Comparison of ENCODE assay signal across 9 cellular contexts in the genomic region with DNA sequence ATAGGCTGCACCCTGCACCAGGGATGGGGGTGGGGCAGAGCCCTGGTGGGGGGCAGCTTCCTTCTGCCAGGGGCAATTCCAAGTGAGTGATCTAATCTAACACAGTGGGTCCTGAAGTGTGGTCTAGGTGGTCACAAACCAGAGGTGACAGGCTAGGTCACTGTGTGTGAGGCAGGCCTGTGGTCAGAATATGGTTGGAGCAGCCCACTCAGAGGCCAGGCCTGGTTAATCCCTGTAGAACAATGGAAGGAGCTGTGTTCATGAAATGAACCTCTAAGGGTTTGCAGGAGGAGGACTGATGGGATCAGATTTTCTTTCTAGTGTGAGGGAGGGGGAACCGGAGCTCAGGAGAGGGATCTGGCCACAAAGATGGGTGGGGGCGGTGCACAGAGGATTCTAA. TPM values are rescaled to one million over a fixed set of nuclear protein-coding genes. Genes with fewer than 3 reads are reported as not detected.
DNase-seq lines count a peak whose midpoint lies in the region; ATAC-seq and TF ChIP-seq lines count a peak whose summit lies in the region.
"Had no signal": no experiment of that assay in that cellular context is flagged by ENCODE, and none has a peak within 500 bp of the region (broad histone marks: within the 10 kb centered on the region; RNA-seq: fewer than 3 reads in every experiment).

No MANE protein-coding gene starts in this region.

- no peaks in the 10 kb centered on the region for H3K9me3 Mint-ChIP-seq in CD8-positive, alpha-beta T cell
- H3K9me3 Mint-ChIP-seq in activated naive CD8-positive, alpha-beta T cell treated with anti-CD3 and anti-CD28 coated beads, Interleukin-2, amount 10 ng/mL, durations not matched to agents 7 days and 5 days: no peaks in the 10 kb centered on the region
- no peaks in the 10 kb centered on the region for H3K9me3 Mint-ChIP-seq in nephron progenitor cell

- DNase-seq in CD8-positive, alpha-beta T cell: no peak
- no peak for DNase-seq in activated naive CD8-positive, alpha-beta T cell treated with anti-CD3 and anti-CD28 coated beads, Interleukin-2, amount 10 ng/mL, durations not matched to agents 7 days and 5 days
- DNase-seq in nephron progenitor cell (no peak), hepatic stellate cell (ENCODE audit: low spot score) (no peak), heart left ventricle (no peak), inferior parietal cortex (ENCODE audit: extremely low spot score) (no peak)

- H3K4me1 ChIP-seq in CD8-positive, alpha-beta T cell (ENCODE audit: insufficient read depth, low read length): peaks cover 40% of the 10 kb centered on the region
- peaks cover 0 to 31% (median 9%) of the 10 kb centered on the region in 12 donors for H3K4me1 ChIP-seq in heart left ventricle

- no peak for TF ChIP-seq CTCF in CD8-positive, alpha-beta T cell (IDR thresholded peaks at IDR 0.05)
- TF ChIP-seq CTCF in nephron progenitor cell (IDR thresholded peaks at IDR 0.05) (no peak), heart left ventricle (IDR thresholded peaks at IDR 0.05) (no peak)

- H3K27me3 Mint-ChIP-seq in CD8-positive, alpha-beta T cell (ENCODE audit: low read depth): no peaks in the 10 kb centered on the region
- peaks cover 12% of the 10 kb centered on the region for H3K27me3 Mint-ChIP-seq in activated naive CD8-positive, alpha-beta T cell treated with anti-CD3 and anti-CD28 coated beads, Interleukin-2, amount 10 ng/mL, durations not matched to agents 7 days and 5 days
- no peaks in the 10 kb centered on the region for H3K27me3 Mint-ChIP-seq in nephron progenitor cell (ENCODE audit: low read depth, poor library complexity)

- peaks cover 51% of the 10 kb centered on the region for H3K4me1 Mint-ChIP-seq in CD8-positive, alpha-beta T cell (ENCODE audit: low read depth)
- H3K4me1 Mint-ChIP-seq in activated naive CD8-positive, alpha-beta T cell treated with anti-CD3 and anti-CD28 coated beads, Interleukin-2, amount 10 ng/mL, durations not matched to agents 7 days and 5 days: peaks cover 27% of the 10 kb centered on the region
- H3K4me1 Mint-ChIP-seq in nephron progenitor cell: peaks cover 42% of the 10 kb centered on the region

- no peak overlapping the region for H3K4me3 Mint-ChIP-seq in CD8-positive, alpha-beta T cell
- H3K4me3 Mint-ChIP-seq in activated naive CD8-positive, alpha-beta T cell treated with anti-CD3 and anti-CD28 coated beads, Interleukin-2, amount 10 ng/mL, durations not matched to agents 7 days and 5 days: peak overlapping the region; percentile 46
- H3K4me3 Mint-ChIP-seq in nephron progenitor cell: no peak overlapping the region

- no peaks in the 10 kb centered on the region for H3K36me3 Mint-ChIP-seq in CD8-positive, alpha-beta T cell
- H3K36me3 Mint-ChIP-seq in activated naive CD8-positive, alpha-beta T cell treated with anti-CD3 and anti-CD28 coated beads, Interleukin-2, amount 10 ng/mL, durations not matched to agents 7 days and 5 days: no peaks in the 10 kb centered on the region
- H3K36me3 Mint-ChIP-seq in nephron progenitor cell (ENCODE audit: low read depth): no peaks in the 10 kb centered on the region

- no peak overlapping the region for H3K4me3 ChIP-seq in CD8-positive, alpha-beta T cell (ENCODE audit: low read depth, low read length)
- no peak overlapping the region for H3K4me3 ChIP-seq in heart left ventricle
- H3K4me3 ChIP-seq: hepatocyte had no signal

- POLR2A ChIA-PET in CD8-positive, alpha-beta T cell (lab: Charles Lee): interaction anchor here (0.7 to 3.9 kb wide), 13 partner anchors 11 to 85 kb away, joined by 3 to 31 read pairs (median 5); no protein-coding TSS in a partner anchor
- POLR2A ChIA-PET in activated naive CD8-positive, alpha-beta T cell treated with anti-CD3 and anti-CD28 coated beads, Interleukin-2, amount 10 ng/mL, durations not matched to agents 7 days and 5 days (lab: Charles Lee): interaction anchor here (0.6 to 3.6 kb wide), 14 partner anchors 9 to 242 kb away, joined by 3 to 30 read pairs (median 4); partner anchors contain the start of gene PRXL2A

- no peaks in the 10 kb centered on the region for H3K9me3 ChIP-seq in CD8-positive, alpha-beta T cell (ENCODE audit: low read length)
- no peaks in the 10 kb centered on the region for H3K9me3 ChIP-seq in heart left ventricle

- intact Hi-C loops in CD8-positive, alpha-beta T cell (cut with DNase I, micrococcal nuclease): loop anchor here (1.0 to 5.0 kb wide), 5 partner anchors 9 to 139 kb away; no protein-coding TSS in a partner anchor
- intact Hi-C loops in heart left ventricle (cut with DNase I): loop anchor here (1.0 to 10.0 kb wide), 18 partner anchors 57 to 481 kb away; no protein-coding TSS in a partner anchor

- no peak overlapping the region for H3K27ac ChIP-seq in CD8-positive, alpha-beta T cell (ENCODE audit: low read depth, low read length)
- peak overlapping the region in 2 of 12 donors; percentile 17 to 24 for H3K27ac ChIP-seq in heart left ventricle
- H3K27ac ChIP-seq: hepatocyte had no signal

- H3K27ac Mint-ChIP-seq in CD8-positive, alpha-beta T cell: peak overlapping the region; percentile 79
- H3K27ac Mint-ChIP-seq in activated naive CD8-positive, alpha-beta T cell treated with anti-CD3 and anti-CD28 coated beads, Interleukin-2, amount 10 ng/mL, durations not matched to agents 7 days and 5 days: peak overlapping the region; percentile 85
- peak overlapping the region; percentile 2 for H3K27ac Mint-ChIP-seq in nephron progenitor cell

- no peak for ATAC-seq in CD8-positive, alpha-beta T cell
- ATAC-seq in HG03175 (IDR thresholded peaks at IDR 0.05; ENCODE audit: unreplicated experiment): peak; percentile 4
- peak; percentile 4 for ATAC-seq in activated naive CD8-positive, alpha-beta T cell treated with anti-CD3 and anti-CD28 coated beads, Interleukin-2, amount 10 ng/mL, durations not matched to agents 7 days and 5 days (ENCODE audit: low read depth)
- ATAC-seq in HG02970 (IDR thresholded peaks at IDR 0.05; ENCODE audit: low FRiP score, unreplicated experiment): no peak
- ATAC-seq in heart left ventricle: no peak

- no peaks in the 10 kb centered on the region for H3K27me3 ChIP-seq in CD8-positive, alpha-beta T cell (ENCODE audit: insufficient read depth, low read length)
- H3K27me3 ChIP-seq in heart left ventricle: no peaks in the 10 kb centered on the region
- H3K27me3 ChIP-seq: hepatocyte had no signal

- no peaks in the 10 kb centered on the region for H3K36me3 ChIP-seq in CD8-positive, alpha-beta T cell (ENCODE audit: insufficient read depth, low read length)
- H3K36me3 ChIP-seq in heart left ventricle: no peaks in the 10 kb centered on the region

- CTCF ChIA-PET in CD8-positive, alpha-beta T cell (lab: Charles Lee): interaction anchor here (0.7 to 19.4 kb wide), 34 partner anchors 9 to 218 kb away, joined by 3 to 562 read pairs (median 4); partner anchors contain the start of genes PRXL2A and SH2D4B

- WGBS in heart left ventricle, 4 donors: 56 to 72% (median 57%) methylated on average over 2 of the region's 2 CpGs

- TF ChIP-seq POLR2A in heart left ventricle (IDR thresholded peaks at IDR 0.05): no peak

RNA-seq across cellular contexts. Expression of gene TSPAN14, which starts 10.0 kb away (rescaled TPM):
- total RNA-seq in CD8-positive, alpha-beta T cell: 10 to 100 TPM; 63.9 to 66.1 TPM
- total RNA-seq in activated naive CD8-positive, alpha-beta T cell treated with anti-CD3 and anti-CD28 coated beads, Interleukin-2, amount 10 ng/mL, durations not matched to agents 7 days and 5 days: 100 to 1,000 TPM in 1 of 2 experiments, 10 to 100 TPM in 1; 98.8 to 112 TPM
- 10 to 100 TPM; 24.6 to 71.5 (median 39.6) TPM for total RNA-seq in heart left ventricle
- 10 to 100 TPM; 17.4 to 46.3 TPM for polyA plus RNA-seq in heart left ventricle

RNA-seq across cellular contexts. Expression of gene PRXL2A, which starts 35.8 kb away (rescaled TPM):
- total RNA-seq in CD8-positive, alpha-beta T cell: 1 to 10 TPM; 4.6 to 5.1 TPM
- 10 to 100 TPM; 13.6 to 14.0 TPM for total RNA-seq in activated naive CD8-positive, alpha-beta T cell treated with anti-CD3 and anti-CD28 coated beads, Interleukin-2, amount 10 ng/mL, durations not matched to agents 7 days and 5 days
- total RNA-seq in heart left ventricle: 100 to 1,000 TPM in 1 of 9 donors, 10 to 100 TPM in 8; 63.9 to 123 (median 78.6) TPM
- polyA plus RNA-seq in heart left ventricle: 10 to 100 TPM; 69.9 to 74.4 TPM

Comparison
In these comparisons a context has a peak if more than half of its experiments do, and no peak if none do; other contexts are left out.
1. ATAC-seq: peak in HG03175 (single experiment) and activated naive CD8-positive, alpha-beta T cell treated with anti-CD3 and anti-CD28 coated beads, Interleukin-2, amount 10 ng/mL, durations not matched to agents 7 days and 5 days (single experiment); none in CD8-positive, alpha-beta T cell (single experiment), HG02970 (single experiment) and heart left ventricle (0 of 4).
2. H3K27ac Mint-ChIP-seq: peak in every context shown above with its lines; median percentile 85 in activated naive CD8-positive, alpha-beta T cell treated with anti-CD3 and anti-CD28 coated beads, Interleukin-2, amount 10 ng/mL, durations not matched to agents 7 days and 5 days; 79 in CD8-positive, alpha-beta T cell; 2 in nephron progenitor cell.
3. RNA of gene PRXL2A, which starts 35.8 kb away (total RNA-seq): 63.9 to 123 TPM in heart left ventricle; 13.6 to 14.0 TPM in activated naive CD8-positive, alpha-beta T cell treated with anti-CD3 and anti-CD28 coated beads, Interleukin-2, amount 10 ng/mL, durations not matched to agents 7 days and 5 days and 4.6 to 5.1 TPM in CD8-positive, alpha-beta T cell; every median in the first group is over 4 times any median in the second.